ENCODE assay signal across 1 cellular context in genomic region chr6:101396552-101397173, GRCh38.
A peak's percentile ranks its signal among the peaks of the same experiment; 100 is the strongest.
TF ChIP-seq lines count a peak whose summit lies in the region.

No MANE protein-coding gene starts in this region.

TF ChIP-seq in HepG2, 621 proteins besides CTCF, POLR2A, EP300 and RAD21 (continued from another document and continues in another):
- TF ChIP-seq, protein P1, sequence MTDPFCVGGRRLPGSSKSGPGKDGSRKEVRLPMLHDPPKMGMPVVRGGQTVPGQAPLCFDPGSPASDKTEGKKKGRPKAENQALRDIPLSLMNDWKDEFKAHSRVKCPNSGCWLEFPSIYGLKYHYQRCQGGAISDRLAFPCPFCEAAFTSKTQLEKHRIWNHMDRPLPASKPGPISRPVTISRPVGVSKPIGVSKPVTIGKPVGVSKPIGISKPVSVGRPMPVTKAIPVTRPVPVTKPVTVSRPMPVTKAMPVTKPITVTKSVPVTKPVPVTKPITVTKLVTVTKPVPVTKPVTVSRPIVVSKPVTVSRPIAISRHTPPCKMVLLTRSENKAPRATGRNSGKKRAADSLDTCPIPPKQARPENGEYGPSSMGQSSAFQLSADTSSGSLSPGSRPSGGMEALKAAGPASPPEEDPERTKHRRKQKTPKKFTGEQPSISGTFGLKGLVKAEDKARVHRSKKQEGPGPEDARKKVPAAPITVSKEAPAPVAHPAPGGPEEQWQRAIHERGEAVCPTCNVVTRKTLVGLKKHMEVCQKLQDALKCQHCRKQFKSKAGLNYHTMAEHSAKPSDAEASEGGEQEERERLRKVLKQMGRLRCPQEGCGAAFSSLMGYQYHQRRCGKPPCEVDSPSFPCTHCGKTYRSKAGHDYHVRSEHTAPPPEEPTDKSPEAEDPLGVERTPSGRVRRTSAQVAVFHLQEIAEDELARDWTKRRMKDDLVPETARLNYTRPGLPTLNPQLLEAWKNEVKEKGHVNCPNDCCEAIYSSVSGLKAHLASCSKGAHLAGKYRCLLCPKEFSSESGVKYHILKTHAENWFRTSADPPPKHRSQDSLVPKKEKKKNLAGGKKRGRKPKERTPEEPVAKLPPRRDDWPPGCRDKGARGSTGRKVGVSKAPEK (CRISPR knock-in tag; IDR thresholded peaks at IDR 0.05; ENCODE audit: borderline replicate concordance) = no peak
- no peak for TF ChIP-seq ZMAT5 (CRISPR knock-in tag; IDR thresholded peaks at IDR 0.05; ENCODE audit: borderline replicate concordance, low read depth)
- TF ChIP-seq, protein P2, sequence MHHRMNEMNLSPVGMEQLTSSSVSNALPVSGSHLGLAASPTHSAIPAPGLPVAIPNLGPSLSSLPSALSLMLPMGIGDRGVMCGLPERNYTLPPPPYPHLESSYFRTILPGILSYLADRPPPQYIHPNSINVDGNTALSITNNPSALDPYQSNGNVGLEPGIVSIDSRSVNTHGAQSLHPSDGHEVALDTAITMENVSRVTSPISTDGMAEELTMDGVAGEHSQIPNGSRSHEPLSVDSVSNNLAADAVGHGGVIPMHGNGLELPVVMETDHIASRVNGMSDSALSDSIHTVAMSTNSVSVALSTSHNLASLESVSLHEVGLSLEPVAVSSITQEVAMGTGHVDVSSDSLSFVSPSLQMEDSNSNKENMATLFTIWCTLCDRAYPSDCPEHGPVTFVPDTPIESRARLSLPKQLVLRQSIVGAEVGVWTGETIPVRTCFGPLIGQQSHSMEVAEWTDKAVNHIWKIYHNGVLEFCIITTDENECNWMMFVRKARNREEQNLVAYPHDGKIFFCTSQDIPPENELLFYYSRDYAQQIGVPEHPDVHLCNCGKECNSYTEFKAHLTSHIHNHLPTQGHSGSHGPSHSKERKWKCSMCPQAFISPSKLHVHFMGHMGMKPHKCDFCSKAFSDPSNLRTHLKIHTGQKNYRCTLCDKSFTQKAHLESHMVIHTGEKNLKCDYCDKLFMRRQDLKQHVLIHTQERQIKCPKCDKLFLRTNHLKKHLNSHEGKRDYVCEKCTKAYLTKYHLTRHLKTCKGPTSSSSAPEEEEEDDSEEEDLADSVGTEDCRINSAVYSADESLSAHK (CRISPR knock-in tag; IDR thresholded peaks at IDR 0.05; ENCODE audit: borderline replicate concordance) = no peak
- TF ChIP-seq WIZ (CRISPR knock-in tag; IDR thresholded peaks at IDR 0.05) = peak; percentile 53; the same call in 1 of the 2 replicates
- TF ChIP-seq ATF3 (CRISPR knock-in tag; IDR thresholded peaks at IDR 0.05) = no peak
- no peak for TF ChIP-seq ZNF224 (CRISPR knock-in tag; IDR thresholded peaks at IDR 0.05)
- TF ChIP-seq, protein P3, sequence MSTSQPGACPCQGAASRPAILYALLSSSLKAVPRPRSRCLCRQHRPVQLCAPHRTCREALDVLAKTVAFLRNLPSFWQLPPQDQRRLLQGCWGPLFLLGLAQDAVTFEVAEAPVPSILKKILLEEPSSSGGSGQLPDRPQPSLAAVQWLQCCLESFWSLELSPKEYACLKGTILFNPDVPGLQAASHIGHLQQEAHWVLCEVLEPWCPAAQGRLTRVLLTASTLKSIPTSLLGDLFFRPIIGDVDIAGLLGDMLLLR (CRISPR knock-in tag; IDR thresholded peaks at IDR 0.05) = no peak
- no peak for TF ChIP-seq ARNT (IDR thresholded peaks at IDR 0.05)
- TF ChIP-seq, protein P4, sequence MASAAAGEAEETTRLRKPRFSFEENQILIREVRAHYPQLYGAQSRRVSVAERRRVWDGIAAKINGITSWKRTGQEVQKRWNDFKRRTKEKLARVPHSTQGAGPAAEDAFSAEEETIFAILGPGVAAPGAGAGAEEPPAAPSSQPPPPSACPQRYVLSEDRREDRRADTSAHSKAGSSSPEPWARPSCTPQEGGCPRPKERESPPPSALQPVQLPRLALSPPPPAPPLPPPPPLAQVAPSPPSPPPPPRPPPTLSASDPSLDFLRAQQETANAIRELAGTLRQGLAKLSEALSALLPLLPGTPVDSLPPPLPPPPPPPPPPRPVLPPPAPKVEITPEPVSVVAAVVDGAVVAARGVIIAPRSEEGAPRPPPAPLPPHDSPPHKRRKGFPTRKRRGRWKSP (CRISPR knock-in tag; IDR thresholded peaks at IDR 0.05) = no peak
- no peak for TF ChIP-seq SAP130 (CRISPR knock-in tag; IDR thresholded peaks at IDR 0.05; ENCODE audit: low read depth)
- no peak for TF ChIP-seq MYNN (CRISPR knock-in tag; IDR thresholded peaks at IDR 0.05; ENCODE audit: low read depth)
- TF ChIP-seq, protein P5, sequence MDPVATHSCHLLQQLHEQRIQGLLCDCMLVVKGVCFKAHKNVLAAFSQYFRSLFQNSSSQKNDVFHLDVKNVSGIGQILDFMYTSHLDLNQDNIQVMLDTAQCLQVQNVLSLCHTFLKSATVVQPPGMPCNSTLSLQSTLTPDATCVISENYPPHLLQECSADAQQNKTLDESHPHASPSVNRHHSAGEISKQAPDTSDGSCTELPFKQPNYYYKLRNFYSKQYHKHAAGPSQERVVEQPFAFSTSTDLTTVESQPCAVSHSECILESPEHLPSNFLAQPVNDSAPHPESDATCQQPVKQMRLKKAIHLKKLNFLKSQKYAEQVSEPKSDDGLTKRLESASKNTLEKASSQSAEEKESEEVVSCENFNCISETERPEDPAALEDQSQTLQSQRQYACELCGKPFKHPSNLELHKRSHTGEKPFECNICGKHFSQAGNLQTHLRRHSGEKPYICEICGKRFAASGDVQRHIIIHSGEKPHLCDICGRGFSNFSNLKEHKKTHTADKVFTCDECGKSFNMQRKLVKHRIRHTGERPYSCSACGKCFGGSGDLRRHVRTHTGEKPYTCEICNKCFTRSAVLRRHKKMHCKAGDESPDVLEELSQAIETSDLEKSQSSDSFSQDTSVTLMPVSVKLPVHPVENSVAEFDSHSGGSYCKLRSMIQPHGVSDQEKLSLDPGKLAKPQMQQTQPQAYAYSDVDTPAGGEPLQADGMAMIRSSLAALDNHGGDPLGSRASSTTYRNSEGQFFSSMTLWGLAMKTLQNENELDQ (CRISPR knock-in tag; IDR thresholded peaks at IDR 0.05; ENCODE audit: borderline replicate concordance) = 0 out of 2 replicates have a peak, but pooled peaks have one; percentile 62
- TF ChIP-seq ZBTB43 (CRISPR knock-in tag; conservative IDR thresholded peaks at IDR 0.05) = no peak
- TF ChIP-seq ZNF543 (CRISPR knock-in tag; IDR thresholded peaks at IDR 0.05) = no peak
- TF ChIP-seq ZNF205 (CRISPR knock-in tag; IDR thresholded peaks at IDR 0.05) = no peak
- TF ChIP-seq PLSCR1 (CRISPR knock-in tag; IDR thresholded peaks at IDR 0.05; ENCODE audit: borderline replicate concordance) = no peak
- TF ChIP-seq, protein P6, sequence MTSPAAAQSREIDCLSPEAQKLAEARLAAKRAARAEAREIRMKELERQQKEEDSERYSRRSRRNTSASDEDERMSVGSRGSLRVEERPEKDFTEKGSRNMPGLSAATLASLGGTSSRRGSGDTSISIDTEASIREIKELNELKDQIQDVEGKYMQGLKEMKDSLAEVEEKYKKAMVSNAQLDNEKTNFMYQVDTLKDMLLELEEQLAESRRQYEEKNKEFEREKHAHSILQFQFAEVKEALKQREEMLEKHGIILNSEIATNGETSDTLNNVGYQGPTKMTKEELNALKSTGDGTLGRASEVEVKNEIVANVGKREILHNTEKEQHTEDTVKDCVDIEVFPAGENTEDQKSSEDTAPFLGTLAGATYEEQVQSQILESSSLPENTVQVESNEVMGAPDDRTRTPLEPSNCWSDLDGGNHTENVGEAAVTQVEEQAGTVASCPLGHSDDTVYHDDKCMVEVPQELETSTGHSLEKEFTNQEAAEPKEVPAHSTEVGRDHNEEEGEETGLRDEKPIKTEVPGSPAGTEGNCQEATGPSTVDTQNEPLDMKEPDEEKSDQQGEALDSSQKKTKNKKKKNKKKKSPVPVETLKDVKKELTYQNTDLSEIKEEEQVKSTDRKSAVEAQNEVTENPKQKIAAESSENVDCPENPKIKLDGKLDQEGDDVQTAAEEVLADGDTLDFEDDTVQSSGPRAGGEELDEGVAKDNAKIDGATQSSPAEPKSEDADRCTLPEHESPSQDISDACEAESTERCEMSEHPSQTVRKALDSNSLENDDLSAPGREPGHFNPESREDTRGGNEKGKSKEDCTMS (CRISPR knock-in tag; conservative IDR thresholded peaks at IDR 0.05) = 0 out of 2 replicates have a peak, but pooled peaks have one; percentile 64
- TF ChIP-seq, protein P7, sequence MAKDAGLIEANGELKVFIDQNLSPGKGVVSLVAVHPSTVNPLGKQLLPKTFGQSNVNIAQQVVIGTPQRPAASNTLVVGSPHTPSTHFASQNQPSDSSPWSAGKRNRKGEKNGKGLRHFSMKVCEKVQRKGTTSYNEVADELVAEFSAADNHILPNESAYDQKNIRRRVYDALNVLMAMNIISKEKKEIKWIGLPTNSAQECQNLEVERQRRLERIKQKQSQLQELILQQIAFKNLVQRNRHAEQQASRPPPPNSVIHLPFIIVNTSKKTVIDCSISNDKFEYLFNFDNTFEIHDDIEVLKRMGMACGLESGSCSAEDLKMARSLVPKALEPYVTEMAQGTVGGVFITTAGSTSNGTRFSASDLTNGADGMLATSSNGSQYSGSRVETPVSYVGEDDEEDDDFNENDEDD (CRISPR knock-in tag; IDR thresholded peaks at IDR 0.05; ENCODE audit: borderline replicate concordance) = no peak
- no peak for TF ChIP-seq GATA4 (IDR thresholded peaks at IDR 0.05; ENCODE audit: borderline replicate concordance, low read depth)
- TF ChIP-seq REXO4 (CRISPR knock-in tag; IDR thresholded peaks at IDR 0.05; ENCODE audit: borderline replicate concordance) = no peak
- TF ChIP-seq RNF2 (conservative IDR thresholded peaks at IDR 0.05; ENCODE audit: low read depth) = no peak
- TF ChIP-seq, protein P8, sequence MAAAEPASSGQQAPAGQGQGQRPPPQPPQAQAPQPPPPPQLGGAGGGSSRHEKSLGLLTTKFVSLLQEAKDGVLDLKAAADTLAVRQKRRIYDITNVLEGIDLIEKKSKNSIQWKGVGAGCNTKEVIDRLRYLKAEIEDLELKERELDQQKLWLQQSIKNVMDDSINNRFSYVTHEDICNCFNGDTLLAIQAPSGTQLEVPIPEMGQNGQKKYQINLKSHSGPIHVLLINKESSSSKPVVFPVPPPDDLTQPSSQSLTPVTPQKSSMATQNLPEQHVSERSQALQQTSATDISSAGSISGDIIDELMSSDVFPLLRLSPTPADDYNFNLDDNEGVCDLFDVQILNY (CRISPR knock-in tag; conservative IDR thresholded peaks at IDR 0.05) = no peak
- TF ChIP-seq ZNF280B (CRISPR knock-in tag; IDR thresholded peaks at IDR 0.05; ENCODE audit: borderline replicate concordance) = no peak
- TF ChIP-seq, protein P9, sequence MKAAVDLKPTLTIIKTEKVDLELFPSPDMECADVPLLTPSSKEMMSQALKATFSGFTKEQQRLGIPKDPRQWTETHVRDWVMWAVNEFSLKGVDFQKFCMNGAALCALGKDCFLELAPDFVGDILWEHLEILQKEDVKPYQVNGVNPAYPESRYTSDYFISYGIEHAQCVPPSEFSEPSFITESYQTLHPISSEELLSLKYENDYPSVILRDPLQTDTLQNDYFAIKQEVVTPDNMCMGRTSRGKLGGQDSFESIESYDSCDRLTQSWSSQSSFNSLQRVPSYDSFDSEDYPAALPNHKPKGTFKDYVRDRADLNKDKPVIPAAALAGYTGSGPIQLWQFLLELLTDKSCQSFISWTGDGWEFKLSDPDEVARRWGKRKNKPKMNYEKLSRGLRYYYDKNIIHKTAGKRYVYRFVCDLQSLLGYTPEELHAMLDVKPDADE (CRISPR knock-in tag; IDR thresholded peaks at IDR 0.05) = no peak
- TF ChIP-seq TRIM22 (IDR thresholded peaks at IDR 0.05) = no peak
- no peak for TF ChIP-seq GFI1 (CRISPR knock-in tag; IDR thresholded peaks at IDR 0.05; ENCODE audit: borderline replicate concordance)
- TF ChIP-seq LBX2 (CRISPR knock-in tag; IDR thresholded peaks at IDR 0.05; ENCODE audit: borderline replicate concordance) = no peak
- TF ChIP-seq FOXO1 (CRISPR knock-in tag; IDR thresholded peaks at IDR 0.05) = no peak
